14 cellular contexts compared by ENCODE assay signal in genomic region chr13:29958476-29958875, GRCh38.
A peak's percentile ranks its signal among the peaks of the same experiment; 100 is the strongest.
DNase-seq lines count a peak whose midpoint lies in the region; ATAC-seq and TF ChIP-seq lines count a peak whose summit lies in the region.
"Had no signal": no experiment of that assay in that cellular context is flagged by ENCODE, and none has a peak within 500 bp of the region (broad histone marks: within the 10 kb centered on the region; RNA-seq: fewer than 3 reads in every experiment).

No MANE protein-coding gene starts in this region.

- H3K4me1 Mint-ChIP-seq in activated CD8-positive, alpha-beta T cell treated with anti-CD3 and anti-CD28 coated beads, Interleukin-2, amount 10 ng/mL, durations not matched to agents 7 days and 5 days (ENCODE audit: low read depth): peaks cover 71% of the 10 kb centered on the region
- peaks cover 36% of the 10 kb centered on the region for H3K4me1 Mint-ChIP-seq in activated CD8-positive, alpha-beta T cell treated with anti-CD3 and anti-CD28 coated beads for 36 hours (ENCODE audit: low read depth)
- peaks cover 59% of the 10 kb centered on the region for H3K4me1 Mint-ChIP-seq in CD4-positive, alpha-beta T cell (ENCODE audit: low read depth)
- peaks cover 29% of the 10 kb centered on the region for H3K4me1 Mint-ChIP-seq in T-helper 17 cell

- H3K4me3 Mint-ChIP-seq in activated CD8-positive, alpha-beta T cell treated with anti-CD3 and anti-CD28 coated beads, Interleukin-2, amount 10 ng/mL, durations not matched to agents 7 days and 5 days: no peak overlapping the region
- no peak overlapping the region for H3K4me3 Mint-ChIP-seq in activated CD8-positive, alpha-beta T cell treated with anti-CD3 and anti-CD28 coated beads for 36 hours
- H3K4me3 Mint-ChIP-seq in CD4-positive, alpha-beta T cell: no peak overlapping the region
- no peak overlapping the region for H3K4me3 Mint-ChIP-seq in T-helper 17 cell
- H3K4me3 Mint-ChIP-seq: HFFc6 had no signal

- no peak overlapping the region for H3K4me3 ChIP-seq in mucosa of descending colon
- H3K4me3 ChIP-seq: K562 had no signal

- H3K27me3 ChIP-seq in CD4-positive, alpha-beta T cell (ENCODE audit: control insufficient read depth, insufficient read depth, low read length): no peaks in the 10 kb centered on the region

- no peak for TF ChIP-seq CTCF in activated CD8-positive, alpha-beta T cell treated with anti-CD3 and anti-CD28 coated beads for 36 hours (IDR thresholded peaks at IDR 0.05)
- TF ChIP-seq CTCF in CD4-positive, alpha-beta T cell (IDR thresholded peaks at IDR 0.05): no peak
- TF ChIP-seq CTCF in mucosa of descending colon (IDR thresholded peaks at IDR 0.05): no peak

- intact Hi-C loops in activated CD8-positive, alpha-beta T cell treated with anti-CD3 and anti-CD28 coated beads for 36 hours (cut with micrococcal nuclease): no loop called here
- intact Hi-C loops in CD4-positive, alpha-beta T cell (cut with DNase I, micrococcal nuclease): loop anchor here in 1 of 2 experiments (5.0 kb wide), 1 partner anchor 154 kb away; no protein-coding TSS in a partner anchor
- intact Hi-C loops in mucosa of descending colon (cut with DNase I, micrococcal nuclease): no loop called here

- H3K4me1 ChIP-seq in mucosa of descending colon (ENCODE audit: low read depth): no peaks in the 10 kb centered on the region

- CTCF ChIA-PET in activated CD8-positive, alpha-beta T cell treated with anti-CD3 and anti-CD28 coated beads, Interleukin-2, amount 10 ng/mL, durations not matched to agents 7 days and 5 days (lab: Charles Lee): interaction anchor here (1.0 to 3.4 kb wide), 4 partner anchors 11 to 156 kb away, joined by 4 to 10 read pairs (median 6); no protein-coding TSS in a partner anchor
- CTCF ChIA-PET in activated CD8-positive, alpha-beta T cell treated with anti-CD3 and anti-CD28 coated beads for 36 hours (lab: Charles Lee): interaction anchor here (1.2 kb wide), 1 partner anchor 34 kb away, joined by 4 read pairs; no protein-coding TSS in a partner anchor
- CTCF ChIA-PET in CD4-positive, alpha-beta T cell (lab: Charles Lee): no interaction called here

- no peak overlapping the region for H3K27ac Mint-ChIP-seq in activated CD8-positive, alpha-beta T cell treated with anti-CD3 and anti-CD28 coated beads, Interleukin-2, amount 10 ng/mL, durations not matched to agents 7 days and 5 days
- H3K27ac Mint-ChIP-seq in activated CD8-positive, alpha-beta T cell treated with anti-CD3 and anti-CD28 coated beads for 36 hours: no peak overlapping the region
- peak overlapping the region; percentile 78 for H3K27ac Mint-ChIP-seq in CD4-positive, alpha-beta T cell
- peak overlapping the region; percentile 66 for H3K27ac Mint-ChIP-seq in T-helper 17 cell
- H3K27ac Mint-ChIP-seq: HFFc6 had no signal

- H3K36me3 ChIP-seq in mucosa of descending colon (ENCODE audit: low read depth): no peaks in the 10 kb centered on the region

- no peak for ATAC-seq in activated CD8-positive, alpha-beta T cell treated with anti-CD3 and anti-CD28 coated beads, Interleukin-2, amount 10 ng/mL, durations not matched to agents 7 days and 5 days
- ATAC-seq in activated CD8-positive, alpha-beta T cell treated with anti-CD3 and anti-CD28 coated beads for 36 hours: no peak
- peak; percentile 73 for ATAC-seq in CD4-positive, alpha-beta T cell (ENCODE audit: poor library complexity)
- ATAC-seq in T-helper 17 cell (peak; percentile 76), mucosa of descending colon (peak; percentile 58), GM19328 (IDR thresholded peaks at IDR 0.05; ENCODE audit: unreplicated experiment) (no peak)
- ATAC-seq: K562, PC-3 had no signal

- no peaks in the 10 kb centered on the region for H3K9me3 ChIP-seq in CD4-positive, alpha-beta T cell (ENCODE audit: control insufficient read depth, low read length)
- H3K9me3 ChIP-seq in T-helper 17 cell (ENCODE audit: control insufficient read depth, low read length, poor library complexity, severe bottlenecking) (no peaks in the 10 kb centered on the region), mucosa of descending colon (no peaks in the 10 kb centered on the region)

- peaks cover 3% of the 10 kb centered on the region for H3K36me3 Mint-ChIP-seq in activated CD8-positive, alpha-beta T cell treated with anti-CD3 and anti-CD28 coated beads, Interleukin-2, amount 10 ng/mL, durations not matched to agents 7 days and 5 days (ENCODE audit: low read depth)
- no peaks in the 10 kb centered on the region for H3K36me3 Mint-ChIP-seq in activated CD8-positive, alpha-beta T cell treated with anti-CD3 and anti-CD28 coated beads for 36 hours (ENCODE audit: low read depth)
- H3K36me3 Mint-ChIP-seq in CD4-positive, alpha-beta T cell (ENCODE audit: low read depth): no peaks in the 10 kb centered on the region
- H3K36me3 Mint-ChIP-seq in T-helper 17 cell (ENCODE audit: low read depth): peaks cover 1% of the 10 kb centered on the region

- no peak overlapping the region for H3K27ac ChIP-seq in CD4-positive, alpha-beta T cell (ENCODE audit: low read depth, low read length)

- peaks cover 2% of the 10 kb centered on the region for H3K27me3 Mint-ChIP-seq in activated CD8-positive, alpha-beta T cell treated with anti-CD3 and anti-CD28 coated beads, Interleukin-2, amount 10 ng/mL, durations not matched to agents 7 days and 5 days (ENCODE audit: low read depth)
- no peaks in the 10 kb centered on the region for H3K27me3 Mint-ChIP-seq in activated CD8-positive, alpha-beta T cell treated with anti-CD3 and anti-CD28 coated beads for 36 hours
- H3K27me3 Mint-ChIP-seq in CD4-positive, alpha-beta T cell: no peaks in the 10 kb centered on the region
- H3K27me3 Mint-ChIP-seq in T-helper 17 cell: no peaks in the 10 kb centered on the region

- peak; percentile 25 for DNase-seq in activated CD8-positive, alpha-beta T cell treated with anti-CD3 and anti-CD28 coated beads, Interleukin-2, amount 10 ng/mL, durations not matched to agents 7 days and 5 days
- no peak for DNase-seq in activated CD8-positive, alpha-beta T cell treated with anti-CD3 and anti-CD28 coated beads for 36 hours
- peak in 4 of 10 experiments; percentile 8 to 61 (median 15) for DNase-seq in CD4-positive, alpha-beta T cell
- DNase-seq in T-helper 17 cell (no peak), mucosa of descending colon (no peak), DMS153 (lab: John Stamatoyannopoulos, UW) (no peak), NCI-H1048 (lab: John Stamatoyannopoulos, UW) (no peak)
- DNase-seq: HFFc6, NCI-H1417, NCI-H187 treated with DMSO at 0.1 percent for 48 hours, NCI-H69, PC-3 had no signal

- peaks cover 7% of the 10 kb centered on the region for H3K9me3 Mint-ChIP-seq in activated CD8-positive, alpha-beta T cell treated with anti-CD3 and anti-CD28 coated beads, Interleukin-2, amount 10 ng/mL, durations not matched to agents 7 days and 5 days (ENCODE audit: insufficient read depth)
- H3K9me3 Mint-ChIP-seq in activated CD8-positive, alpha-beta T cell treated with anti-CD3 and anti-CD28 coated beads for 36 hours: no peaks in the 10 kb centered on the region
- no peaks in the 10 kb centered on the region for H3K9me3 Mint-ChIP-seq in CD4-positive, alpha-beta T cell
- H3K9me3 Mint-ChIP-seq: HFFc6 had no signal

- POLR2A ChIA-PET in activated CD8-positive, alpha-beta T cell treated with anti-CD3 and anti-CD28 coated beads, Interleukin-2, amount 10 ng/mL, durations not matched to agents 7 days and 5 days (lab: Charles Lee): no interaction called here
- POLR2A ChIA-PET in activated CD8-positive, alpha-beta T cell treated with anti-CD3 and anti-CD28 coated beads for 36 hours (lab: Charles Lee): no interaction called here
- POLR2A ChIA-PET in CD4-positive, alpha-beta T cell (lab: Charles Lee): interaction anchor here (0.6 to 9.4 kb wide), 5 partner anchors 20 to 154 kb away, joined by 3 to 160 read pairs (median 4); no protein-coding TSS in a partner anchor

Comparison
In these comparisons a context has a peak if more than half of its experiments do, and no peak if none do; other contexts are left out.
1. ATAC-seq: peak in CD4-positive, alpha-beta T cell (single experiment), T-helper 17 cell (single experiment) and mucosa of descending colon (single experiment); none in activated CD8-positive, alpha-beta T cell treated with anti-CD3 and anti-CD28 coated beads, Interleukin-2, amount 10 ng/mL, durations not matched to agents 7 days and 5 days (single experiment), activated CD8-positive, alpha-beta T cell treated with anti-CD3 and anti-CD28 coated beads for 36 hours (single experiment) and GM19328 (single experiment).
2. H3K27ac Mint-ChIP-seq: peak in CD4-positive, alpha-beta T cell (single experiment) and T-helper 17 cell (single experiment); none in activated CD8-positive, alpha-beta T cell treated with anti-CD3 and anti-CD28 coated beads, Interleukin-2, amount 10 ng/mL, durations not matched to agents 7 days and 5 days (single experiment) and activated CD8-positive, alpha-beta T cell treated with anti-CD3 and anti-CD28 coated beads for 36 hours (single experiment).